In the genomic region with DNA sequence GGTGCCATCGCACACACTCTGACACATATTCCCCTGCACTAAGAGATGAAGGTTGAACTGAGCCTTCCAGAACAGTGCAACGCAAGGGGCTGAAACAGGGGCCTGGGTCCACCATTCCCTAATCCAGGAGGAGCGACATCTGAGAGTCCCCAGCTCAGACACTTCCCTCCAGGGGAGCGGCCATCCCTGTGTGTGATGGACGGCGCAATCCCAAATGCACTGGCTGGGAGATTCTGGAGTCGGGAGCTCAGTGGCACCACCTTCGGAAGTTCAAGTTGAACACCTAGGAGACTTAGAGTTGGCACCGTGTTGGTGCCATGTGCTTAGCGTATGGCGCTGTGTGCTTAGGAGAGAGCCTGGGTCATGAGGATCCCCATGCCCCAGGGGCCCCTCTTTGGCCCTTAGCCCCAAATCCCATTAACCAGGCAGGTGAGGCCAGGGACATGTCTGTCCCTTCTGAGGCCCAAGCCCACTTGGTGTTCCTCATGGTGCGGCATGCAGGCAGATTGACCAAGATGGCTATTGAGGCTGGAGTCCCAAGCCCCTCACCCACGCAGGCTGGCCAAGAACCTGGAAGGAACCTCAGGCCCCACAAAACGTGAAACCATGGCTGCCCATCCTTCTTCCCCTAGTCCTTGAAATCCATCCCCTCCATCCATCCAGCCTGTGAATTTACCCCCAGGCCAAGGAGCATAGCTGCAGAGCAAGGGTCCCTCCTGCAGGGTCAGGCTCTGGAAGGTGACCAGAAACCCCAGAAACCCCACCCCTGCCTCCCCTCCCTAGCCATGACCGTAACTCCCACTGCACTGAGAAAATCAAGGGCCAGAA, we compare ENCODE assay signal across 1 cellular context.
TF ChIP-seq lines count a peak whose summit lies in the region.

No MANE protein-coding gene starts in this region.

TF ChIP-seq in WTC11, 78 proteins besides CTCF, POLR2A, EP300 and RAD21 (continued from another document):
- no peak for TF ChIP-seq ZNF281 (CRISPR knock-in tag; IDR thresholded peaks at IDR 0.05)
- TF ChIP-seq, protein P1, sequence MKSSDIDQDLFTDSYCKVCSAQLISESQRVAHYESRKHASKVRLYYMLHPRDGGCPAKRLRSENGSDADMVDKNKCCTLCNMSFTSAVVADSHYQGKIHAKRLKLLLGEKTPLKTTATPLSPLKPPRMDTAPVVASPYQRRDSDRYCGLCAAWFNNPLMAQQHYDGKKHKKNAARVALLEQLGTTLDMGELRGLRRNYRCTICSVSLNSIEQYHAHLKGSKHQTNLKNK (CRISPR knock-in tag; IDR thresholded peaks at IDR 0.05) = no peak
- no peak for TF ChIP-seq JAZF1 (CRISPR knock-in tag; IDR thresholded peaks at IDR 0.05)
- TF ChIP-seq, protein P2, sequence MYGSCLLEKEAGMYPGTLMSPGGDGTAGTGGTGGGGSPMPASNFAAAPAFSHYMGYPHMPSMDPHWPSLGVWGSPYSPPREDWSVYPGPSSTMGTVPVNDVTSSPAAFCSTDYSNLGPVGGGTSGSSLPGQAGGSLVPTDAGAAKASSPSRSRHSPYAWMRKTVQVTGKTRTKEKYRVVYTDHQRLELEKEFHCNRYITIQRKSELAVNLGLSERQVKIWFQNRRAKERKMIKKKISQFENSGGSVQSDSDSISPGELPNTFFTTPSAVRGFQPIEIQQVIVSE (CRISPR knock-in tag; IDR thresholded peaks at IDR 0.05; ENCODE audit: borderline replicate concordance) = no peak
- TF ChIP-seq, protein P3, sequence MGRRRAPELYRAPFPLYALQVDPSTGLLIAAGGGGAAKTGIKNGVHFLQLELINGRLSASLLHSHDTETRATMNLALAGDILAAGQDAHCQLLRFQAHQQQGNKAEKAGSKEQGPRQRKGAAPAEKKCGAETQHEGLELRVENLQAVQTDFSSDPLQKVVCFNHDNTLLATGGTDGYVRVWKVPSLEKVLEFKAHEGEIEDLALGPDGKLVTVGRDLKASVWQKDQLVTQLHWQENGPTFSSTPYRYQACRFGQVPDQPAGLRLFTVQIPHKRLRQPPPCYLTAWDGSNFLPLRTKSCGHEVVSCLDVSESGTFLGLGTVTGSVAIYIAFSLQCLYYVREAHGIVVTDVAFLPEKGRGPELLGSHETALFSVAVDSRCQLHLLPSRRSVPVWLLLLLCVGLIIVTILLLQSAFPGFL (CRISPR knock-in tag; IDR thresholded peaks at IDR 0.05; ENCODE audit: borderline replicate concordance) = no peak
- TF ChIP-seq STAT6 (CRISPR knock-in tag; conservative IDR thresholded peaks at IDR 0.05; ENCODE audit: low read depth) = no peak
- no peak for TF ChIP-seq CREB1 (CRISPR knock-in tag; IDR thresholded peaks at IDR 0.05)
